ENCODE assay signal across 1 cellular context in the genomic region with DNA sequence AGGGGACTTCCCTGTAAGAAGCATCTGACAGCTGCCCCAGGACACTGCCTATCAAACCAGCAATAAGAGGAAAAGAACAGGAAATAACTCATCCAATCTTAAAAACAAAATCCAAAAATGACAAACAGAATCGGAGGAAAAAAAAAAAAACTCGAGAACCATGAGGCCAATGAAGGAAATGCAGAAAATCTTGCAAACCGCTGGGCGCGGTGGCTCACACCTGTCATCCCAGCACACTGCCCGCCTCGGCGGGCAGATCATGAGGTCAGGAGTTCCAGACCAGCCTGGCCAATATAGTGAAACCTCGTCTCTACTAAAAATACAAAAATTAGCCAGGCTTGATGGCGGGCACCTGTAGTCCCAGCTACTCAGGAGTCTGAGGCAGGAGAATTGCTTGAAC.
TF ChIP-seq lines count a peak whose summit lies in the region.

No MANE protein-coding gene starts in this region.

TF ChIP-seq in GM12878, 131 proteins besides CTCF, POLR2A, EP300 and RAD21 (continued from another document):
- TF ChIP-seq CEBPB (IDR thresholded peaks at IDR 0.05; ENCODE audit: borderline replicate concordance in 1 of 2, low read depth in 2 of 2, low read length in 2 of 2) (no peak), JUND (IDR thresholded peaks at IDR 0.05; ENCODE audit: low read depth, low read length) (no peak), BRCA1 (IDR thresholded peaks at IDR 0.05; ENCODE audit: low read depth, low read length) (no peak), MTA2 (IDR thresholded peaks at IDR 0.05; ENCODE audit: low read depth) (no peak), CBFB (IDR thresholded peaks at IDR 0.05; ENCODE audit: low read depth) (no peak)
- TF ChIP-seq, protein P1, sequence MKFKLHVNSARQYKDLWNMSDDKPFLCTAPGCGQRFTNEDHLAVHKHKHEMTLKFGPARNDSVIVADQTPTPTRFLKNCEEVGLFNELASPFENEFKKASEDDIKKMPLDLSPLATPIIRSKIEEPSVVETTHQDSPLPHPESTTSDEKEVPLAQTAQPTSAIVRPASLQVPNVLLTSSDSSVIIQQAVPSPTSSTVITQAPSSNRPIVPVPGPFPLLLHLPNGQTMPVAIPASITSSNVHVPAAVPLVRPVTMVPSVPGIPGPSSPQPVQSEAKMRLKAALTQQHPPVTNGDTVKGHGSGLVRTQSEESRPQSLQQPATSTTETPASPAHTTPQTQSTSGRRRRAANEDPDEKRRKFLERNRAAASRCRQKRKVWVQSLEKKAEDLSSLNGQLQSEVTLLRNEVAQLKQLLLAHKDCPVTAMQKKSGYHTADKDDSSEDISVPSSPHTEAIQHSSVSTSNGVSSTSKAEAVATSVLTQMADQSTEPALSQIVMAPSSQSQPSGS (IDR thresholded peaks at IDR 0.05; ENCODE audit: low read length), result no peak
TF ChIP-seq in GM12878: peak in this region for 1.
